In the genomic region with DNA sequence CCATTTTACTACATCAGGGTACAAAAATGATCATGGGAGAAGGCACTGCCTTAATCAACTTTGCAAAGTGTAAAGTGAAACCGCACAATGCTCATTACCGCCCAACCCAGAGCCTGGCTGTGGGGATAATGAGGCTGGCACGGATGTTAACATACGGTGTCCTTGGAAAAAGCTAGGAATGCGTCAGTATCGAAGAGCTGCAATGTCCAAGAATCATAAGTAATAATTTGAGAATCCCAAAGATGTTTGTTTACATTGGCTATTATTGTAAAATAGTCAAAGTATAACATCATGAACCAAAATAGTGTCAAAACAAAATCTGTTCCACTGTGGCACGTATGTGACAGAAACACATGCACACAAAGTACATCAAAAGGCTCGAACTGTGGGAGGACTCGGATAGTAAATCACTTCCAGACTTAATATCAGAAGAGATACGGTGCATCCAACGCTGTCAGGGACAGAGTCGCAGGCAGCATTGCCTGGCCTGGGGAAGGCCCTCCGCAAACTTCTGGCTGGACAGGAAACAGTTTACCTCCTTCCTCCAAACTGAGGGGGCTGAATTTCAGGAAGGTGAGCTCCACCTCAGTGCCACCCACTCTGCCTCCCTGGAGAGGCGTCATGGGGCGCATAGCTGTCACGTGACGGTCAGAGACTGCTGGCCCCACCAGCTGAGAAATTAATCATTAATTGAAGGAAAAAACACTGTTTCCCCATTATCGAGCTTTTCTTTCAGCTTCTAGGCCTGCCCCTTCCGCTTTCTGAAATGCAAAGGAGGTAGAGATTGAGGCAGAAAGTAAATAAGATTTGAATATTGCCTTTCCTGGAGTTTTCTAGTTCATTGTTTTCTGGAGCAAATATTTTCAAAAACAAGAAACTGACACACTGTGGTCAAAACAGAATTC, we compare ENCODE assay signal across 8 cellular contexts. TPM values are rescaled to one million over a fixed set of nuclear protein-coding genes. Genes with fewer than 3 reads are reported as not detected.
DNase-seq lines count a peak whose midpoint lies in the region; ATAC-seq and TF ChIP-seq lines count a peak whose summit lies in the region.

No MANE protein-coding gene starts in this region.

- peak overlapping the region; percentile 95 for H3K27ac ChIP-seq in endodermal cell (ENCODE audit: low read depth, low read length)
- H3K27ac ChIP-seq in muscle layer of duodenum (ENCODE audit: low read length): peak overlapping the region; percentile 88

- WGBS in endodermal cell (ENCODE audit: insufficient coverage in 1 of 2, insufficient read length in 1 of 2), 2 experiments: 49 to 55% methylated on average over 12 to 19 of the region's 19 CpGs

- peak; percentile 53 for DNase-seq in BE2C
- DNase-seq in HFF-Myc (ENCODE audit: extremely low read depth, low read depth): no peak
- DNase-seq in SHP77 (lab: John Stamatoyannopoulos, UW): peak; percentile 50 to 87
- peak; percentile 76 for DNase-seq in endodermal cell

- peaks cover 22% of the 10 kb centered on the region for H3K4me1 Mint-ChIP-seq in endodermal cell

- H3K36me3 Mint-ChIP-seq in endodermal cell (ENCODE audit: low read depth): peaks cover 16% of the 10 kb centered on the region

- H3K9me3 ChIP-seq in BE2C (no peaks in the 10 kb centered on the region), endodermal cell (ENCODE audit: control insufficient read depth, low read length) (peaks cover 10% of the 10 kb centered on the region), muscle layer of duodenum (ENCODE audit: control insufficient read depth in 1 of 2, low read length in 2 of 2) (no peaks in the 10 kb centered on the region)

- TF ChIP-seq CTCF in BE2C (IDR thresholded peaks at IDR 0.05; ENCODE audit: low read depth, low read length): no peak
- no peak for TF ChIP-seq CTCF in HFF-Myc (IDR thresholded peaks at IDR 0.05; ENCODE audit: low read depth, low read length, missing control alignments)
- TF ChIP-seq CTCF in endodermal cell (conservative IDR thresholded peaks at IDR 0.05): no peak

- peaks cover 11% of the 10 kb centered on the region for H3K27me3 Mint-ChIP-seq in endodermal cell (ENCODE audit: insufficient read depth)

- peak overlapping the region; percentile 100 for H3K4me3 Mint-ChIP-seq in endodermal cell

- peak overlapping the region; percentile 62 for H3K4me3 ChIP-seq in BE2C (ENCODE audit: low read depth, low read length)
- peak overlapping the region; percentile 46 for H3K4me3 ChIP-seq in HFF-Myc (replicated peaks; ENCODE audit: low read depth, low read length)
- peak overlapping the region; percentile 76 for H3K4me3 ChIP-seq in endodermal cell (ENCODE audit: low read length)
- H3K4me3 ChIP-seq in muscle layer of duodenum (ENCODE audit: low read depth in 1 of 2, low read length in 2 of 2): peak overlapping the region; percentile 61 to 86

- H3K27me3 ChIP-seq in BE2C: no peaks in the 10 kb centered on the region
- H3K27me3 ChIP-seq in endodermal cell (ENCODE audit: control insufficient read depth, insufficient read depth, low read length, poor library complexity, severe bottlenecking): peaks cover 17% of the 10 kb centered on the region
- H3K27me3 ChIP-seq in muscle layer of duodenum (ENCODE audit: low read depth, low read length): no peaks in the 10 kb centered on the region

- H3K27ac Mint-ChIP-seq in endodermal cell: peak overlapping the region; percentile 98

- no peak for ATAC-seq in HG03432 (IDR thresholded peaks at IDR 0.05; ENCODE audit: unreplicated experiment)
- ATAC-seq in HG03565 (IDR thresholded peaks at IDR 0.05; ENCODE audit: unreplicated experiment): no peak
- no peak for ATAC-seq in GM19351 (IDR thresholded peaks at IDR 0.05; ENCODE audit: unreplicated experiment)

- H3K36me3 ChIP-seq in BE2C (peaks cover 9% of the 10 kb centered on the region), endodermal cell (ENCODE audit: control insufficient read depth, insufficient read depth, low read length) (no peaks in the 10 kb centered on the region), muscle layer of duodenum (ENCODE audit: control insufficient read depth in 1 of 2, insufficient read depth in 2 of 2, low read length in 2 of 2) (no peaks in the 10 kb centered on the region)

- peaks cover 3% of the 10 kb centered on the region for H3K9me3 Mint-ChIP-seq in endodermal cell

- peak overlapping the region; percentile 75 for H3K9ac ChIP-seq in endodermal cell (ENCODE audit: extremely low read depth, low read length, poor library complexity, severe bottlenecking)

- H3K4me1 ChIP-seq in BE2C (no peaks in the 10 kb centered on the region; the same call in none of the 2 replicates), endodermal cell (ENCODE audit: control insufficient read depth, insufficient read depth, low read length) (peaks cover 14% of the 10 kb centered on the region), muscle layer of duodenum (ENCODE audit: control insufficient read depth in 1 of 2, insufficient read depth in 2 of 2, low read length in 2 of 2) (peaks cover 9 to 24% of the 10 kb centered on the region in 2 donors)

RNA-seq across cellular contexts. Expression of gene ID2, which starts 1.8 kb away (rescaled TPM):
- polyA plus RNA-seq in BE2C (2012; ENCODE audit: insufficient read depth, insufficient read length, low read depth): 210 TPM
- total RNA-seq in endodermal cell: 10 to 100 TPM; 83.5 to 91.2 TPM
- polyA plus RNA-seq in endodermal cell (2013, experiment 1 of 2): 408 TPM
- 340 TPM for polyA plus RNA-seq in endodermal cell (2013, experiment 2 of 2)
